In genomic region chr9:118330191-118330986, GRCh38 we compare ENCODE assay signal across 25 cellular contexts.
"Had no signal": no experiment of that assay in that cellular context is flagged by ENCODE, and none has a peak within 500 bp of the region (broad histone marks: within the 10 kb centered on the region; RNA-seq: fewer than 3 reads in every experiment).

No MANE protein-coding gene starts in this region.

- H3K36me3 ChIP-seq: left ventricle myocardium inferior, neutrophil, ovary, prostate gland, suprapubic skin, tibial artery had no signal

- H3K27me3 ChIP-seq: neutrophil, ovary, suprapubic skin, tibial artery had no signal

- ATAC-seq: effector memory CD8-positive, alpha-beta T cell; esophagus mucosa; sciatic nerve; stimulated activated naive B cell treated with anti-CD40 and anti-IgM and Interleukin-4, amounts not matched to agents 10 μg/mL and 1 μg/mL and 100 μg/mL, for 72 hours had no signal

- H3K4me3 ChIP-seq: coronary artery, left ventricle myocardium inferior, lung, ovary, prostate gland, skin epidermis, suprapubic skin, tibial artery had no signal

- FAIRE-seq: endothelial cell of umbilical vein, islet of Langerhans had no signal

- H3K9me3 ChIP-seq: left ventricle myocardium inferior, neutrophil, ovary, prostate gland, suprapubic skin, tibial artery had no signal

- DNase-seq: activated CD8-positive, alpha-beta memory T cell treated with anti-CD3 and anti-CD28 coated beads for 24 hours; activated effector memory CD4-positive, alpha-beta T cell treated with Interleukin-2 at 50 U/mL for 16 hours; activated naive CD4-positive, alpha-beta T cell treated with Interleukin-2 at 50 U/mL for 16 hours; aorta; effector memory CD8-positive, alpha-beta T cell; foreskin fibroblast; head of caudate nucleus; hippocampal formation; left ventricle myocardium inferior; ovary; retina; stimulated activated CD4-positive, alpha-beta T cell treated with anti-CD3 and anti-CD28 coated beads, Interleukin-1b, Interleukin-23, amount 100 ng/mL, for 48 hours; stimulated activated naive B cell treated with anti-CD40 and anti-IgM and Interleukin-4, amounts not matched to agents 10 μg/mL and 1 μg/mL and 100 μg/mL, for 72 hours; T-helper 2 cell; tibial artery had no signal

- H3K27ac ChIP-seq: coronary artery, left ventricle myocardium inferior, neutrophil, ovary, prostate gland, skin epidermis, suprapubic skin, tibial artery had no signal

- H3K4me1 ChIP-seq: left ventricle myocardium inferior, prostate gland, suprapubic skin had no signal
